ENCODE assay signal across 8 cellular contexts in genomic region chr15:89575146-89575655, GRCh38. TPM values are rescaled to one million over a fixed set of nuclear protein-coding genes. Genes with fewer than 3 reads are reported as not detected.
DNase-seq lines count a peak whose midpoint lies in the region; ATAC-seq and TF ChIP-seq lines count a peak whose summit lies in the region.

A gene with protein sequence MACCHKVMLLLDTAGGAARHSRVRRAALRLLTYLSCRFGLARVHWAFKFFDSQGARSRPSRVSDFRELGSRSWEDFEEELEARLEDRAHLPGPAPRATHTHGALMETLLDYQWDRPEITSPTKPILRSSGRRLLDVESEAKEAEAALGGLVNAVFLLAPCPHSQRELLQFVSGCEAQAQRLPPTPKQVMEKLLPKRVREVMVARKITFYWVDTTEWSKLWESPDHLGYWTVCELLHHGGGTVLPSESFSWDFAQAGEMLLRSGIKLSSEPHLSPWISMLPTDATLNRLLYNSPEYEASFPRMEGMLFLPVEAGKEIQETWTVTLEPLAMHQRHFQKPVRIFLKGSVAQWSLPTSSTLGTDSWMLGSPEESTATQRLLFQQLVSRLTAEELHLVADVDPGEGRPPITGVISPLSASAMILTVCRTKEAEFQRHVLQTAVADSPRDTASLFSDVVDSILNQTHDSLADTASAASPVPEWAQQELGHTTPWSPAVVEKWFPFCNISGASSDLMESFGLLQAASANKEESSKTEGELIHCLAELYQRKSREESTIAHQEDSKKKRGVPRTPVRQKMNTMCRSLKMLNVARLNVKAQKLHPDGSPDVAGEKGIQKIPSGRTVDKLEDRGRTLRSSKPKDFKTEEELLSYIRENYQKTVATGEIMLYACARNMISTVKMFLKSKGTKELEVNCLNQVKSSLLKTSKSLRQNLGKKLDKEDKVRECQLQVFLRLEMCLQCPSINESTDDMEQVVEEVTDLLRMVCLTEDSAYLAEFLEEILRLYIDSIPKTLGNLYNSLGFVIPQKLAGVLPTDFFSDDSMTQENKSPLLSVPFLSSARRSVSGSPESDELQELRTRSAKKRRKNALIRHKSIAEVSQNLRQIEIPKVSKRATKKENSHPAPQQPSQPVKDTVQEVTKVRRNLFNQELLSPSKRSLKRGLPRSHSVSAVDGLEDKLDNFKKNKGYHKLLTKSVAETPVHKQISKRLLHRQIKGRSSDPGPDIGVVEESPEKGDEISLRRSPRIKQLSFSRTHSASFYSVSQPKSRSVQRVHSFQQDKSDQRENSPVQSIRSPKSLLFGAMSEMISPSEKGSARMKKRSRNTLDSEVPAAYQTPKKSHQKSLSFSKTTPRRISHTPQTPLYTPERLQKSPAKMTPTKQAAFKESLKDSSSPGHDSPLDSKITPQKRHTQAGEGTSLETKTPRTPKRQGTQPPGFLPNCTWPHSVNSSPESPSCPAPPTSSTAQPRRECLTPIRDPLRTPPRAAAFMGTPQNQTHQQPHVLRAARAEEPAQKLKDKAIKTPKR (N-terminal part only) (plus strand): TSS chr15:89575469. CDS start chr15:89575587, 118 bp downstream.

- intact Hi-C loops in adrenal gland (cut with DNase I): no loop called here
- intact Hi-C loops in left ventricle myocardium inferior (cut with micrococcal nuclease): no loop called here

- peak; percentile 55 for TF ChIP-seq POLR2A in GM15510 (IDR thresholded peaks at IDR 0.05; ENCODE audit: borderline replicate concordance, extremely low read depth, insufficient read length)
- TF ChIP-seq POLR2A in adrenal gland (IDR thresholded peaks at IDR 0.05): no peak

- peaks cover 10% of the 10 kb centered on the region for H3K27me3 Mint-ChIP-seq in progenitor cell of endocrine pancreas

- peak within 1 kb of the TSS in 3 of 4 donors; percentile 30 to 78 (median 47) for H3K4me3 ChIP-seq in adrenal gland
- peak within 1 kb of the TSS; percentile 90 for H3K4me3 ChIP-seq in left ventricle myocardium inferior
- H3K4me3 ChIP-seq in urinary bladder (ENCODE audit: low read depth, low read length): peak within 1 kb of the TSS; percentile 55

- no peaks in the 10 kb centered on the region for H3K9me3 Mint-ChIP-seq in progenitor cell of endocrine pancreas (ENCODE audit: low read depth)

- TF ChIP-seq CTCF in adrenal gland (IDR thresholded peaks at IDR 0.05) (no peak), left ventricle myocardium inferior (IDR thresholded peaks at IDR 0.05; ENCODE audit: borderline replicate concordance) (no peak), progenitor cell of endocrine pancreas (IDR thresholded peaks at IDR 0.05; ENCODE audit: unreplicated experiment) (no peak)

- H3K4me1 Mint-ChIP-seq in progenitor cell of endocrine pancreas (ENCODE audit: low read depth): peaks cover 17% of the 10 kb centered on the region

- peak within 1 kb of the TSS; percentile 85 for H3K4me3 Mint-ChIP-seq in progenitor cell of endocrine pancreas (ENCODE audit: low read depth)

- H3K36me3 Mint-ChIP-seq in progenitor cell of endocrine pancreas (ENCODE audit: insufficient read depth): peaks cover 2% of the 10 kb centered on the region

- H3K9me3 ChIP-seq in adrenal gland (replicated peaks in 1 of 3) (no peaks in the 10 kb centered on the region), left ventricle myocardium inferior (replicated peaks) (no peaks in the 10 kb centered on the region)

- peak; percentile 90 for ATAC-seq in HG02884 (IDR thresholded peaks at IDR 0.05; ENCODE audit: unreplicated experiment)

- H3K27ac Mint-ChIP-seq in progenitor cell of endocrine pancreas: peak within 1 kb of the TSS; percentile 82

- H3K4me1 ChIP-seq in adrenal gland (replicated peaks in 1 of 2) (peaks cover 6 to 10% of the 10 kb centered on the region in 2 donors), left ventricle myocardium inferior (peaks cover 11% of the 10 kb centered on the region), urinary bladder (ENCODE audit: insufficient read depth) (no peaks in the 10 kb centered on the region)

- 0 to 1% (median 0%) methylated on average over 30 to 37 of the region's 37 CpGs for WGBS in adrenal gland, 4 donors
- WGBS in urinary bladder: under 1% methylated on average over 37 of the region's 37 CpGs

- H3K27ac ChIP-seq in adrenal gland (no peak within 1 kb of the TSS), left ventricle myocardium inferior (replicated peaks) (no peak within 1 kb of the TSS), urinary bladder (ENCODE audit: low read depth) (no peak within 1 kb of the TSS)

- no peaks in the 10 kb centered on the region for H3K36me3 ChIP-seq in adrenal gland (replicated peaks in 1 of 2)
- no peaks in the 10 kb centered on the region for H3K36me3 ChIP-seq in left ventricle myocardium inferior
- no peaks in the 10 kb centered on the region for H3K36me3 ChIP-seq in urinary bladder (ENCODE audit: insufficient read depth)

- DNase-seq in NCI-H146 treated with DMSO at 0.1 percent for 48 hours (lab: John Stamatoyannopoulos, UW; ENCODE audit: unreplicated experiment) (peak; percentile 96), T-helper 1 cell (peak; percentile 85 to 99 (median 91)), adrenal gland (peak; percentile 95 to 99 (median 98)), left ventricle myocardium inferior (peak; percentile 96), progenitor cell of endocrine pancreas (ENCODE audit: low spot score, unreplicated experiment) (peak; percentile 91)

- H3K27me3 ChIP-seq in adrenal gland (no peaks in the 10 kb centered on the region), left ventricle myocardium inferior (ENCODE audit: low read depth) (peaks cover 16% of the 10 kb centered on the region)

RNA-seq across cellular contexts. Expression of the gene that starts here (rescaled TPM):
- under 1 TPM in 7 of 8 donors, not detected in 1; 0.12 to 0.61 (median 0.19) TPM for total RNA-seq in adrenal gland
- under 1 TPM; 0.10 to 0.24 (median 0.16) TPM for polyA plus RNA-seq in adrenal gland
- 0.08 TPM for total RNA-seq in left ventricle myocardium inferior
- total RNA-seq in progenitor cell of endocrine pancreas: 13.9 and 14.7 TPM in 2 replicates
- total RNA-seq in urinary bladder: 2.9 TPM
- polyA plus RNA-seq in urinary bladder: 0.13 TPM

Comparison
In these comparisons a context has a peak if more than half of its experiments do, and no peak if none do; other contexts are left out.
1. Peak in DNase-seq and H3K4me3 ChIP-seq in adrenal gland; RNA of the gene not detected or under 1 TPM.
2. Peak in DNase-seq and H3K4me3 ChIP-seq in left ventricle myocardium inferior; RNA of the gene not detected or under 1 TPM.